1 cellular context compared by ENCODE assay signal in the genomic region with DNA sequence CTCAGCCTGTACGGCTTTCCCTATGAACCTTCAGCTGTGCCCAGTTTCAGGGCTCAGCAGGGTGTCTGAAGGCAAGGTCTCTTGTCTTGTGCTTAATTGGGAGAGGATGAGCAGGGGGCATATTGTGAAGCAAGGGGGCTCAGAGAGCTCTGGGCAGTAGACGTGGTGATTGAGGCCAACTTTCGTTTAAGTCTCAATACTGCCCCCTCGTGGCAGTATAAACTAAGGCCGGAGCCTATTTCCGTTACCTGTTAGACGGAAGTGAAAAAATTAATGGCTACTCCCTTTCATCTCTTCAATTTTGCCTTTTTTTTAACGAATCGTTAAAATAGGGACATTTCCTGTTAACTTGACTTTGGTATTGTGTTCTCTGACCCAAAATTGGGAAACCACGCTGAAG.
TF ChIP-seq lines count a peak whose summit lies in the region.

No MANE protein-coding gene starts in this region.

TF ChIP-seq in GM23338, 12 proteins besides CTCF, POLR2A, EP300 and RAD21 (continued from another document):
- TF ChIP-seq, protein P1, sequence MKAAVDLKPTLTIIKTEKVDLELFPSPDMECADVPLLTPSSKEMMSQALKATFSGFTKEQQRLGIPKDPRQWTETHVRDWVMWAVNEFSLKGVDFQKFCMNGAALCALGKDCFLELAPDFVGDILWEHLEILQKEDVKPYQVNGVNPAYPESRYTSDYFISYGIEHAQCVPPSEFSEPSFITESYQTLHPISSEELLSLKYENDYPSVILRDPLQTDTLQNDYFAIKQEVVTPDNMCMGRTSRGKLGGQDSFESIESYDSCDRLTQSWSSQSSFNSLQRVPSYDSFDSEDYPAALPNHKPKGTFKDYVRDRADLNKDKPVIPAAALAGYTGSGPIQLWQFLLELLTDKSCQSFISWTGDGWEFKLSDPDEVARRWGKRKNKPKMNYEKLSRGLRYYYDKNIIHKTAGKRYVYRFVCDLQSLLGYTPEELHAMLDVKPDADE (IDR thresholded peaks at IDR 0.05): no peak
- TF ChIP-seq STAT1 (IDR thresholded peaks at IDR 0.05; ENCODE audit: unreplicated experiment): no peak
- TF ChIP-seq CREB1 (CRISPR knock-in tag; IDR thresholded peaks at IDR 0.05; ENCODE audit: low read depth): no peak
- TF ChIP-seq ZNF114 (CRISPR knock-in tag; IDR thresholded peaks at IDR 0.05): no peak
TF ChIP-seq in GM23338: peak in this region for 0.
